In the genomic region with DNA sequence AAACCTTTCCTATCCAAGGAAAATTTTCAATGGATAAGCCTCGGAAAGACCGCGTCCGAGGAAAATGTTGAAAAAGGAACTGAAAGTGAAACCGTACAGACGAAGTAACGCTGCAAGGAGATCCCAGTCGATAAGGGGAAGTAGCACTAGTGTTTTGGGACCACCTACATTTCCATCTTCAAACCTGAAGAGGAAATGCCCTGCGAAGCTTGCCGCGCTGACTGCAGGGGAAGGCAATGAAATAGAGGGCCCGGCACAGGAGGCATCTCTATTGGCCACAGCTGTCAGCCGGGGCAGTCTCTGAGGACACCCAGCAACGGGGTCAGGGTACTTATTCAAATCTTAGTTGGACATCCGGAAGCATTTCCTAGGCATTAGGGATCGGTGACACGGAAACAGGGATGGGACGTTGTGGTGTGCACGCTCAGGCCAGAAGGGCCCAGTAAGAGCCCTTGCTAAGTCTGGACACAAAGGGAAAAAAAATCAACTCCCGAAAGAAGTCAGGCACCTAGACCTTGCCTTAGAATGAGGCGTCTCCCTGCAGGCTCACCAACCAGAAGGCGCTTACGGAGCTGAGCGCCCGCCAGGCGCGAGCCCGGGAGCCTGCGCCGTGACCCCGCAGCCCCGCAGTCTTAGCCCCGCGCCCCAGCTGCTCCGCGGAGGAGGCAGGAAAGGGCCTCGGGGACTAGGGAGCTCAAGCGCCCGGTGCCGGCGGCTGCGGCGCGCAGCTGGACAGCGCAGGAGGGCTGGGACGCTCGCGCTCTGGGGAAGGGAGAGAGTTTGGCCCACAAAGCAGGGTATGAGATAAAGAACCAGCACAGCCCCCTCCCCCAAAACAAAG, we compare ENCODE assay signal across 8 cellular contexts. TPM values are rescaled to one million over a fixed set of nuclear protein-coding genes. Genes with fewer than 3 reads are reported as not detected.
A peak's percentile ranks its signal among the peaks of the same experiment; 100 is the strongest.
DNase-seq lines count a peak whose midpoint lies in the region; ATAC-seq and TF ChIP-seq lines count a peak whose summit lies in the region.

No MANE protein-coding gene starts in this region.

- H3K9me2 ChIP-seq in HCT116 (ENCODE audit: insufficient read depth) (no peaks in the 10 kb centered on the region), MM.1S (replicated peaks; ENCODE audit: insufficient read depth, low read length) (no peaks in the 10 kb centered on the region)

- H3K27ac ChIP-seq in HCT116 (ENCODE audit: low read depth, low read length) (peak overlapping the region; percentile 85), MM.1S (ENCODE audit: low read length) (peak overlapping the region; percentile 88), right atrium auricular region (peak overlapping the region; percentile 91 to 93)

- H3K36me3 ChIP-seq in HCT116 (ENCODE audit: control insufficient read depth in 1 of 2, insufficient read depth in 2 of 2, low read length in 2 of 2) = peaks cover 5 to 22% of the 10 kb centered on the region in 2 experiments; a peak in 3 of 4 replicates
- H3K36me3 ChIP-seq in MM.1S (replicated peaks; ENCODE audit: insufficient read depth, low read length) = peaks cover 5% of the 10 kb centered on the region
- peaks cover 33% of the 10 kb centered on the region for H3K36me3 ChIP-seq in right atrium auricular region

- no peaks in the 10 kb centered on the region for H4K20me1 ChIP-seq in HCT116 (ENCODE audit: insufficient read depth)
- no peaks in the 10 kb centered on the region for H4K20me1 ChIP-seq in MM.1S (ENCODE audit: insufficient read depth, low read length)

- no peaks in the 10 kb centered on the region for H3K27me3 ChIP-seq in HCT116 (ENCODE audit: insufficient read depth, low read length)
- H3K27me3 ChIP-seq in MM.1S (replicated peaks; ENCODE audit: insufficient read depth, low read length) = no peaks in the 10 kb centered on the region
- no peaks in the 10 kb centered on the region for H3K27me3 ChIP-seq in right atrium auricular region

- CTCF ChIA-PET in HCT116 (lab: Charles Lee) = interaction anchor here (0.8 to 1.9 kb wide), 4 partner anchors 10 to 48 kb away, joined by 3 to 11 read pairs (median 5); no protein-coding TSS in a partner anchor

- peak overlapping the region; percentile 74 for H3K4me2 ChIP-seq in HCT116 (ENCODE audit: low read length)
- H3K4me2 ChIP-seq in MM.1S (ENCODE audit: low read depth, low read length) = peak overlapping the region; percentile 87

- peaks cover 14% of the 10 kb centered on the region for H3K9me3 Mint-ChIP-seq in progenitor cell of endocrine pancreas (ENCODE audit: low read depth)

- peaks cover 50% of the 10 kb centered on the region for H3F3A ChIP-seq in MM.1S (ENCODE audit: insufficient read depth, low read length)

- no peak overlapping the region for H2AFZ ChIP-seq in HCT116 (ENCODE audit: low read depth, low read length, poor library complexity, severe bottlenecking)
- H2AFZ ChIP-seq in MM.1S (ENCODE audit: low read length) = peak overlapping the region; percentile 63

- TF ChIP-seq RAD21 in HCT116 (IDR thresholded peaks at IDR 0.05; ENCODE audit: low read depth) = no peak

- TF ChIP-seq CTCF in GM10266 (IDR thresholded peaks at IDR 0.05; ENCODE audit: control insufficient read depth, insufficient read depth, low read depth, missing control alignments) (no peak), HCT116 (IDR thresholded peaks at IDR 0.05 in 2 of 3, conservative IDR thresholded peaks at IDR 0.05 in 1 of 3; ENCODE audit: borderline replicate concordance in 1 of 3, insufficient read depth in 1 of 3, low read depth in 2 of 3, low read length in 2 of 3) (no peak), MM.1S (IDR thresholded peaks at IDR 0.05; ENCODE audit: low read length) (no peak), right atrium auricular region (IDR thresholded peaks at IDR 0.05) (no peak), progenitor cell of endocrine pancreas (IDR thresholded peaks at IDR 0.05; ENCODE audit: unreplicated experiment) (no peak)

- intact Hi-C loops in HCT116 (cut with micrococcal nuclease) = loop anchor here (2.0 to 5.0 kb wide), 2 partner anchors 52 to 72 kb away; partner anchors contain the start of genes NIT1 and PFDN2

- BruUV-seq in HCT116 (replicated peaks; lab: Mats Ljungman, UMichigan) = no TSS peak

- H3K9ac ChIP-seq in HCT116 (ENCODE audit: low read length) (peak overlapping the region; percentile 79), MM.1S (ENCODE audit: low read length) (peak overlapping the region; percentile 93)

- H3K36me3 Mint-ChIP-seq in progenitor cell of endocrine pancreas (ENCODE audit: insufficient read depth) = peaks cover 16% of the 10 kb centered on the region

- peak overlapping the region; percentile 99 for H3K4me3 Mint-ChIP-seq in progenitor cell of endocrine pancreas (ENCODE audit: low read depth)

- H3K4me1 ChIP-seq in HCT116 (ENCODE audit: control insufficient read depth in 1 of 2, insufficient read depth in 2 of 2, low read length in 2 of 2) = peaks cover 5 to 17% of the 10 kb centered on the region in 2 experiments; a peak in 2 of 4 replicates
- H3K4me1 ChIP-seq in MM.1S (ENCODE audit: low read length) = peaks cover 18% of the 10 kb centered on the region
- peaks cover 0 to 16% of the 10 kb centered on the region in 2 donors for H3K4me1 ChIP-seq in right atrium auricular region

- H3K4me3 ChIP-seq in HCT116 (replicated peaks in 1 of 2; ENCODE audit: low read depth in 1 of 2, low read length in 2 of 2) (peak overlapping the region; percentile 66 to 70), MM.1S (ENCODE audit: low read length) (peak overlapping the region; percentile 80), right atrium auricular region (peak overlapping the region; percentile 63 to 82)

- H3K27ac Mint-ChIP-seq in progenitor cell of endocrine pancreas = peak overlapping the region; percentile 100

- DNase-seq in GM10266 (ENCODE audit: extremely low spot score) (peak; percentile 79), HCT116 (ENCODE audit: low read depth, low spot score) (no peak), MM.1S (peak; percentile 86), SKM-1 (lab: John Stamatoyannopoulos, UW; ENCODE audit: unreplicated experiment) (peak; percentile 96), anterior cingulate cortex (lab: John Stamatoyannopoulos, UW) (peak in 49 of 58 donors; percentile 14 to 80 (median 54)), right atrium auricular region (ENCODE audit: low spot score) (peak; percentile 84), progenitor cell of endocrine pancreas (ENCODE audit: low spot score, unreplicated experiment) (peak; percentile 30)

- H3K79me2 ChIP-seq in HCT116 (ENCODE audit: insufficient read depth, low read length) (peaks cover 16% of the 10 kb centered on the region; the same call in 1 of the 2 replicates), MM.1S (ENCODE audit: low read length) (peaks cover 39% of the 10 kb centered on the region)

- H3K9me3 ChIP-seq in HCT116 (ENCODE audit: control insufficient read depth in 1 of 2, insufficient read depth in 1 of 2, low read depth in 1 of 2, low read length in 2 of 2) (peaks cover 0 to 5% of the 10 kb centered on the region in 2 experiments; a peak in 1 of 4 replicates), MM.1S (replicated peaks; ENCODE audit: insufficient read depth, low read length) (no peaks in the 10 kb centered on the region), right atrium auricular region (no peaks in the 10 kb centered on the region)

- RAD21 ChIA-PET in HCT116 (lab: Charles Lee; ENCODE audit: low non-redundant PET in 1 of 2, low total read pairs in 2 of 2, uncharacterized antibody in 2 of 2, unreplicated experiment in 2 of 2) = interaction anchor here in 1 of 2 experiments (1.3 kb wide), 1 partner anchor 24 kb away, joined by 5 read pairs; the partner anchor contains the start of gene F11R

- POLR2A ChIA-PET in HCT116 (lab: Charles Lee) = interaction anchor here (0.6 to 3.3 kb wide), 16 partner anchors 7 to 132 kb away, joined by 3 to 18 read pairs (median 3); partner anchors contain the start of genes DEDD, F11R, NIT1 and PFDN2

- peaks cover 5% of the 10 kb centered on the region for H3K27me3 Mint-ChIP-seq in progenitor cell of endocrine pancreas

- TF ChIP-seq POLR2A in HCT116 (IDR thresholded peaks at IDR 0.05; ENCODE audit: borderline replicate concordance, extremely low read depth, insufficient read depth, insufficient read length) = no peak

- ATAC-seq in HCT116 (peak; percentile 63), HG03039 (IDR thresholded peaks at IDR 0.05; ENCODE audit: unreplicated experiment) (no peak)

- peaks cover 10% of the 10 kb centered on the region for H3K4me1 Mint-ChIP-seq in progenitor cell of endocrine pancreas (ENCODE audit: low read depth)

TF ChIP-seq in HCT116, 20 proteins besides CTCF, POLR2A, EP300 and RAD21:
- TF ChIP-seq EGR1 (IDR thresholded peaks at IDR 0.05; ENCODE audit: low read depth) (no peak), ZFX (IDR thresholded peaks at IDR 0.05) (peak; percentile 82)

RNA-seq across cellular contexts. Expression of gene USF1, which starts 0.6 kb away (rescaled TPM):
- total RNA-seq in HCT116 (2021; ENCODE audit: unreplicated experiment) = 48.0 TPM
- 49.1 and 61.6 TPM in 2 replicates for polyA plus RNA-seq in HCT116 (2012)
- 10 to 100 TPM; 21.7 to 25.5 TPM for total RNA-seq in right atrium auricular region
- total RNA-seq in progenitor cell of endocrine pancreas = 79.9 and 88.7 TPM in 2 replicates

RNA-seq across cellular contexts. Expression of gene TSTD1, which starts 6.4 kb away (rescaled TPM):
- total RNA-seq in HCT116 (2021; ENCODE audit: unreplicated experiment) (116 TPM), right atrium auricular region (100 to 1,000 TPM in 1 of 2 donors, 10 to 100 TPM in 1; 95.0 to 118 TPM), progenitor cell of endocrine pancreas (52.0 and 54.7 TPM in 2 replicates)
- 157 and 191 TPM in 2 replicates for polyA plus RNA-seq in HCT116 (2012)

RNA-seq across cellular contexts. Expression of gene F11R, which starts 24.2 kb away (rescaled TPM):
- total RNA-seq in HCT116 (2021; ENCODE audit: unreplicated experiment) (86.7 TPM), right atrium auricular region (10 to 100 TPM; 11.2 to 26.2 TPM), progenitor cell of endocrine pancreas (149 and 156 TPM in 2 replicates)
- 127 and 147 TPM in 2 replicates for polyA plus RNA-seq in HCT116 (2012)

RNA-seq across cellular contexts. Expression of gene ARHGAP30, which starts 24.6 kb away (rescaled TPM):
- 0.39 TPM for total RNA-seq in HCT116 (2021; ENCODE audit: unreplicated experiment)
- 0.34 and 0.36 TPM in 2 replicates for polyA plus RNA-seq in HCT116 (2012)
- 1 to 10 TPM; 1.4 to 4.6 TPM for total RNA-seq in right atrium auricular region
- total RNA-seq in progenitor cell of endocrine pancreas = 0.20 TPM in 1 of 2 replicates, not detected in the other

RNA-seq across cellular contexts. Expression of gene NECTIN4, which starts 44.2 kb away (rescaled TPM):
- 3.3 TPM for total RNA-seq in HCT116 (2021; ENCODE audit: unreplicated experiment)
- polyA plus RNA-seq in HCT116 (2012) = 4.5 and 7.0 TPM in 2 replicates
- under 1 TPM in 1 of 2 donors, not detected in 1; 0.75 TPM for total RNA-seq in right atrium auricular region
- total RNA-seq in progenitor cell of endocrine pancreas = 1.9 and 2.4 TPM in 2 replicates
